9 cellular contexts compared by ENCODE assay signal in genomic region chr9:73133921-73134407, GRCh38. TPM values are rescaled to one million over a fixed set of nuclear protein-coding genes. Genes with fewer than 3 reads are reported as not detected.
DNase-seq lines count a peak whose midpoint lies in the region; ATAC-seq, FAIRE-seq and TF ChIP-seq lines count a peak whose summit lies in the region.
"Had no signal": no experiment of that assay in that cellular context is flagged by ENCODE, and none has a peak within 500 bp of the region (broad histone marks: within the 10 kb centered on the region; RNA-seq: fewer than 3 reads in every experiment).

No MANE protein-coding gene starts in this region.

- CTCF ChIA-PET in Panc1 (lab: Charles Lee), result no interaction called here
- CTCF ChIA-PET in naive thymus-derived CD4-positive, alpha-beta T cell (lab: Charles Lee), result interaction anchor here (1.7 kb wide), 1 partner anchor 11 kb away, joined by 5 read pairs; no protein-coding TSS in a partner anchor

- no peaks in the 10 kb centered on the region for H3K9me3 Mint-ChIP-seq in naive thymus-derived CD4-positive, alpha-beta T cell

- H3K4me1 Mint-ChIP-seq in naive thymus-derived CD4-positive, alpha-beta T cell, result peaks cover 22 to 40% (median 35%) of the 10 kb centered on the region in 7 donors

- intact Hi-C loops in Panc1 (cut with micrococcal nuclease; ENCODE audit: unreplicated experiment), result no loop called here
- intact Hi-C loops in naive thymus-derived CD4-positive, alpha-beta T cell (cut with micrococcal nuclease), result loop anchor here (2.0 to 10.0 kb wide), 7 partner anchors 21 to 1821 kb away; partner anchors contain the start of genes C9orf40 (in 1 of the 2) and RORB (in 1 of the 2)

- H3K4me3 Mint-ChIP-seq in naive thymus-derived CD4-positive, alpha-beta T cell, result peak overlapping the region in 5 of 10 donors; percentile 15 to 50 (median 39)

- POLR2A ChIA-PET in Panc1 (lab: Charles Lee), result no interaction called here
- POLR2A ChIA-PET in naive thymus-derived CD4-positive, alpha-beta T cell (lab: Charles Lee), result interaction anchor here (1.9 to 3.0 kb wide), 3 partner anchors 15 to 21 kb away, joined by 11 to 12 read pairs (median 12); no protein-coding TSS in a partner anchor

- no peak for FAIRE-seq in D721Med (lab: Jason Lieb, UNC)

- no TSS peak for BruUV-seq in Panc1 (replicated peaks; lab: Mats Ljungman, UMichigan)

- in situ Hi-C loops in Panc1 (cut with HindIII; ENCODE audit: low pct_unique_long_range_greater_than_20kb, low sequenced_read_pairs), result no loop called here

- peak overlapping the region; percentile 44; the same call in 1 of the 2 replicates for H3K27ac ChIP-seq in Panc1 (ENCODE audit: low read length)
- no peak overlapping the region for H3K27ac ChIP-seq in naive thymus-derived CD4-positive, alpha-beta T cell (ENCODE audit: low read depth, low read length)
- H3K27ac ChIP-seq: cardiac muscle cell had no signal

- TF ChIP-seq CTCF in Panc1 (IDR thresholded peaks at IDR 0.05), result no peak
- TF ChIP-seq CTCF in D721Med (IDR thresholded peaks at IDR 0.05; ENCODE audit: insufficient read depth, missing control alignments), result no peak

- H3K27me3 Mint-ChIP-seq in naive thymus-derived CD4-positive, alpha-beta T cell, result peaks cover 0 to 2% (median 0%) of the 10 kb centered on the region in 5 donors

- peaks cover 0 to 2% (median 0%) of the 10 kb centered on the region in 5 donors for H3K36me3 Mint-ChIP-seq in naive thymus-derived CD4-positive, alpha-beta T cell

- H3K27me3 ChIP-seq in Panc1 (ENCODE audit: control insufficient read depth, insufficient read depth, low read length), result no peaks in the 10 kb centered on the region
- H3K27me3 ChIP-seq in naive thymus-derived CD4-positive, alpha-beta T cell (ENCODE audit: control insufficient read depth in 2 of 2, insufficient read depth in 2 of 2, low read length in 2 of 2), result no peaks in the 10 kb centered on the region
- H3K27me3 ChIP-seq: cardiac muscle cell had no signal

- peak overlapping the region; percentile 7 to 97 (median 71) for H3K27ac Mint-ChIP-seq in naive thymus-derived CD4-positive, alpha-beta T cell

- DNase-seq in Panc1 (ENCODE audit: low read depth, low spot score) (no peak), D721Med (ENCODE audit: insufficient read length, low spot score) (no peak), medulla oblongata (ENCODE audit: extremely low spot score) (no peak)
- no peak for DNase-seq in naive thymus-derived CD4-positive, alpha-beta T cell
- no peak for DNase-seq in activated CD4-positive, alpha-beta T cell treated with anti-CD3 and anti-CD28 coated beads, Interleukin-2, amount 50 U/mL, for 1 hour
- DNase-seq in activated T-cell treated with anti-CD3 and anti-CD28 coated beads, Interleukin-2, amount 50 U/mL, for 1 hour, result no peak

- no peaks in the 10 kb centered on the region for H3K9me3 ChIP-seq in Panc1 (ENCODE audit: control insufficient read depth, insufficient read depth, low read depth, low read length)
- H3K9me3 ChIP-seq in naive thymus-derived CD4-positive, alpha-beta T cell (ENCODE audit: control insufficient read depth in 2 of 3, low read length in 3 of 3), result no peaks in the 10 kb centered on the region

- H3K36me3 ChIP-seq in Panc1 (ENCODE audit: control insufficient read depth, insufficient read depth, low read length), result no peaks in the 10 kb centered on the region
- no peaks in the 10 kb centered on the region for H3K36me3 ChIP-seq in naive thymus-derived CD4-positive, alpha-beta T cell (ENCODE audit: control insufficient read depth in 2 of 3, insufficient read depth in 3 of 3, low read length in 3 of 3)
- H3K36me3 ChIP-seq: cardiac muscle cell had no signal

- ATAC-seq in GM18909 (IDR thresholded peaks at IDR 0.05; ENCODE audit: poor library complexity, unreplicated experiment) (peak; percentile 57), HG02678 (IDR thresholded peaks at IDR 0.05; ENCODE audit: unreplicated experiment) (peak; percentile 61), Panc1 (no peak)
- no peak for ATAC-seq in naive thymus-derived CD4-positive, alpha-beta T cell

- no peak overlapping the region for H3K4me3 ChIP-seq in Panc1 (ENCODE audit: low read depth in 2 of 2, low read length in 2 of 2)
- H3K4me3 ChIP-seq in naive thymus-derived CD4-positive, alpha-beta T cell (ENCODE audit: low read length), result no peak overlapping the region
- H3K4me3 ChIP-seq: cardiac muscle cell had no signal

- peaks cover 22% of the 10 kb centered on the region for H3K4me1 ChIP-seq in Panc1 (ENCODE audit: control insufficient read depth, insufficient read depth, low read length)
- peaks cover 9% of the 10 kb centered on the region in 2 donors for H3K4me1 ChIP-seq in naive thymus-derived CD4-positive, alpha-beta T cell (ENCODE audit: control insufficient read depth in 2 of 2, insufficient read depth in 2 of 2, low read length in 2 of 2)

RNA-seq across cellular contexts. Expression of gene ANXA1, which starts 17.7 kb away (rescaled TPM):
- 72.0 TPM for total RNA-seq in Panc1 (2021; ENCODE audit: unreplicated experiment)
- 34.8 TPM for polyA plus RNA-seq in Panc1 (2012; ENCODE audit: insufficient read length)
- total RNA-seq in naive thymus-derived CD4-positive, alpha-beta T cell, result 100 to 1,000 TPM in 3 of 5 experiments, 10 to 100 TPM in 2; 90.2 to 649 (median 145) TPM
- polyA plus RNA-seq in naive thymus-derived CD4-positive, alpha-beta T cell, result 100 to 1,000 TPM; 102 to 163 TPM

Comparison
In these comparisons a context has a peak if more than half of its experiments do, and no peak if none do; other contexts are left out.
1. ATAC-seq: peak in GM18909 (single experiment) and HG02678 (single experiment); none in Panc1 (single experiment) and naive thymus-derived CD4-positive, alpha-beta T cell (single experiment).